ENCODE assay signal across 7 cellular contexts in genomic region chr1:116737020-116737854, GRCh38. TPM values are rescaled to one million over a fixed set of nuclear protein-coding genes. Genes with fewer than 3 reads are reported as not detected.
A peak's percentile ranks its signal among the peaks of the same experiment; 100 is the strongest.
DNase-seq lines count a peak whose midpoint lies in the region; ATAC-seq and TF ChIP-seq lines count a peak whose summit lies in the region.

No MANE protein-coding gene starts in this region.

- H3K27ac ChIP-seq in colonic mucosa (peak overlapping the region; percentile 42), lung (ENCODE audit: low read depth in 1 of 2, low read length in 1 of 2) (no peak overlapping the region)

- WGBS in lung, 2 donors, result 51 to 55% methylated on average over 8 of the region's 8 CpGs

- H3K9me3 ChIP-seq in colonic mucosa, result no peaks in the 10 kb centered on the region
- H3K9me3 ChIP-seq in lung (ENCODE audit: control insufficient read depth in 2 of 2, insufficient read depth in 1 of 2, low read length in 1 of 2), result peaks cover 0 to 7% of the 10 kb centered on the region in 2 donors

- H3K36me3 ChIP-seq in colonic mucosa, result no peaks in the 10 kb centered on the region
- H3K36me3 ChIP-seq in lung (ENCODE audit: control insufficient read depth in 2 of 2, insufficient read depth in 2 of 2, low read length in 2 of 2), result no peaks in the 10 kb centered on the region

- intact Hi-C loops in colonic mucosa (cut with DNase I), result loop anchor here (5.0 to 10.0 kb wide), 3 partner anchors 78 to 320 kb away; partner anchors contain the start of gene PTGFRN

- peak; percentile 42 for ATAC-seq in HG02973 (IDR thresholded peaks at IDR 0.05; ENCODE audit: unreplicated experiment)
- peak; percentile 58 for ATAC-seq in lung (ENCODE audit: insufficient read depth, low FRiP score)

- H3K4me1 ChIP-seq in colonic mucosa (no peaks in the 10 kb centered on the region), lung (ENCODE audit: control insufficient read depth in 2 of 2, insufficient read depth in 2 of 2, low read length in 2 of 2) (no peaks in the 10 kb centered on the region)

- peak; percentile 86 for TF ChIP-seq CTCF in GM13977 (IDR thresholded peaks at IDR 0.05; ENCODE audit: extremely low read depth, insufficient read depth, missing control alignments)
- peak; percentile 64 for TF ChIP-seq CTCF in colonic mucosa (IDR thresholded peaks at IDR 0.05)
- peak; percentile 73 for TF ChIP-seq CTCF in lung (IDR thresholded peaks at IDR 0.05; ENCODE audit: control extremely low read depth, extremely low read depth)

- H3K27me3 ChIP-seq in colonic mucosa (no peaks in the 10 kb centered on the region), lung (ENCODE audit: control insufficient read depth, insufficient read depth) (no peaks in the 10 kb centered on the region)

- no peak overlapping the region for H3K4me3 ChIP-seq in colonic mucosa
- no peak overlapping the region for H3K4me3 ChIP-seq in lung

- peak; percentile 76 for DNase-seq in GM13977 (ENCODE audit: low spot score)
- DNase-seq in NCI-H345 (lab: John Stamatoyannopoulos, UW), result peak; percentile 63
- DNase-seq in activated CD4-positive, alpha-beta T cell treated with anti-CD3 and anti-CD28 coated beads for 4 hours, result peak; percentile 75 to 77
- DNase-seq in colonic mucosa, result peak; percentile 57
- DNase-seq in lung (ENCODE audit: low spot score), result no peak
- peak; percentile 52 to 54 for DNase-seq in stimulated activated CD8-positive, alpha-beta memory T cell treated with anti-CD3 and anti-CD28 coated beads, Interleukin-15, amount 100 ng/mL, for 4 hours (ENCODE audit: low read depth in 2 of 2)

- no peak overlapping the region for H3K9ac ChIP-seq in colonic mucosa (ENCODE audit: low read depth in 2 of 2, low read length in 2 of 2)

- in situ Hi-C loops in GM13977 (cut with MboI; ENCODE audit: low pct_unique_long_range_greater_than_20kb, low sequenced_read_pairs, unreplicated experiment), result loop anchor here (10.0 kb wide), 1 partner anchor 318 kb away; no protein-coding TSS in a partner anchor

RNA-seq across cellular contexts. Expression of gene CD2, which starts 17.0 kb away (rescaled TPM):
- 1 to 10 TPM; 2.9 to 3.8 TPM for total RNA-seq in colonic mucosa
- total RNA-seq in lung, result 1 to 10 TPM; 2.4 to 4.8 TPM
- 1 to 10 TPM; 5.0 to 5.2 TPM for polyA plus RNA-seq in lung
